In the genomic region with DNA sequence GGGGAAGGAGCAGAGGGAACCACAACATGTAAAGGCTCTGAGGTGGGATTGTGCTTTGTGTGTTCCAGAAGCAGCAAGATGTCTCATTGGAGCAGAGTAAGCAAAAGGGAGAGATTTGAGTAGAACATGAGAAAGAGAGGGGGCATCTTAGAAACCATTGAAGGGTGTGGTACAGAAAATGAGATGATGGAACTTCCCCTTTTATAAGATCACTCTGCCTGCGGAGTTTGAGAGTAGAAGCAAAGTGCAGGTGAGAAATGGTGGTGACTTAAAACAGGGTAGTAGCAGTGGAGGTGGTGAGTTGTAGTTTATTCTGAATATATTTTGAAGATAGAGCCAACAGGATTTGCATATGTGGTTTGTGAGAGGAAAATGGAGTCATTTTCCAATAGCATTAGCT, we compare ENCODE assay signal across 1 cellular context.
TF ChIP-seq lines count a peak whose summit lies in the region.

No MANE protein-coding gene starts in this region.

TF ChIP-seq in SK-N-SH, 30 proteins besides CTCF, POLR2A, EP300 and RAD21 (continued from another document):
- TF ChIP-seq, protein P1, sequence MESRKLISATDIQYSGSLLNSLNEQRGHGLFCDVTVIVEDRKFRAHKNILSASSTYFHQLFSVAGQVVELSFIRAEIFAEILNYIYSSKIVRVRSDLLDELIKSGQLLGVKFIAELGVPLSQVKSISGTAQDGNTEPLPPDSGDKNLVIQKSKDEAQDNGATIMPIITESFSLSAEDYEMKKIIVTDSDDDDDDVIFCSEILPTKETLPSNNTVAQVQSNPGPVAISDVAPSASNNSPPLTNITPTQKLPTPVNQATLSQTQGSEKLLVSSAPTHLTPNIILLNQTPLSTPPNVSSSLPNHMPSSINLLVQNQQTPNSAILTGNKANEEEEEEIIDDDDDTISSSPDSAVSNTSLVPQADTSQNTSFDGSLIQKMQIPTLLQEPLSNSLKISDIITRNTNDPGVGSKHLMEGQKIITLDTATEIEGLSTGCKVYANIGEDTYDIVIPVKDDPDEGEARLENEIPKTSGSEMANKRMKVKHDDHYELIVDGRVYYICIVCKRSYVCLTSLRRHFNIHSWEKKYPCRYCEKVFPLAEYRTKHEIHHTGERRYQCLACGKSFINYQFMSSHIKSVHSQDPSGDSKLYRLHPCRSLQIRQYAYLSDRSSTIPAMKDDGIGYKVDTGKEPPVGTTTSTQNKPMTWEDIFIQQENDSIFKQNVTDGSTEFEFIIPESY (IDR thresholded peaks at IDR 0.05; ENCODE audit: borderline replicate concordance, low read depth), result no peak
- TF ChIP-seq NFIC (IDR thresholded peaks at IDR 0.05; ENCODE audit: borderline replicate concordance) (no peak), TAF1 (IDR thresholded peaks at IDR 0.05; ENCODE audit: borderline replicate concordance, low read depth, low read length) (no peak), GABPA (IDR thresholded peaks at IDR 0.05; ENCODE audit: low read depth) (no peak), MEF2A (IDR thresholded peaks at IDR 0.05; ENCODE audit: borderline replicate concordance, low read depth) (no peak), FOXJ3 (CRISPR knock-in tag; IDR thresholded peaks at IDR 0.05) (no peak), EZH2phosphoT487 (IDR thresholded peaks at IDR 0.05; ENCODE audit: borderline replicate concordance, low read depth) (no peak)
- TF ChIP-seq, protein P2, sequence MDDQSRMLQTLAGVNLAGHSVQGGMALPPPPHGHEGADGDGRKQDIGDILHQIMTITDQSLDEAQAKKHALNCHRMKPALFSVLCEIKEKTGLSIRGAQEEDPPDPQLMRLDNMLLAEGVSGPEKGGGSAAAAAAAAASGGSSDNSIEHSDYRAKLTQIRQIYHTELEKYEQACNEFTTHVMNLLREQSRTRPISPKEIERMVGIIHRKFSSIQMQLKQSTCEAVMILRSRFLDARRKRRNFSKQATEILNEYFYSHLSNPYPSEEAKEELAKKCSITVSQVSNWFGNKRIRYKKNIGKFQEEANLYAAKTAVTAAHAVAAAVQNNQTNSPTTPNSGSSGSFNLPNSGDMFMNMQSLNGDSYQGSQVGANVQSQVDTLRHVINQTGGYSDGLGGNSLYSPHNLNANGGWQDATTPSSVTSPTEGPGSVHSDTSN (IDR thresholded peaks at IDR 0.05), result no peak
- TF ChIP-seq, protein P3, sequence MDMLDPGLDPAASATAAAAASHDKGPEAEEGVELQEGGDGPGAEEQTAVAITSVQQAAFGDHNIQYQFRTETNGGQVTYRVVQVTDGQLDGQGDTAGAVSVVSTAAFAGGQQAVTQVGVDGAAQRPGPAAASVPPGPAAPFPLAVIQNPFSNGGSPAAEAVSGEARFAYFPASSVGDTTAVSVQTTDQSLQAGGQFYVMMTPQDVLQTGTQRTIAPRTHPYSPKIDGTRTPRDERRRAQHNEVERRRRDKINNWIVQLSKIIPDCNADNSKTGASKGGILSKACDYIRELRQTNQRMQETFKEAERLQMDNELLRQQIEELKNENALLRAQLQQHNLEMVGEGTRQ (IDR thresholded peaks at IDR 0.05; ENCODE audit: borderline replicate concordance, low read depth, low read length), result no peak
- TF ChIP-seq, protein P4, sequence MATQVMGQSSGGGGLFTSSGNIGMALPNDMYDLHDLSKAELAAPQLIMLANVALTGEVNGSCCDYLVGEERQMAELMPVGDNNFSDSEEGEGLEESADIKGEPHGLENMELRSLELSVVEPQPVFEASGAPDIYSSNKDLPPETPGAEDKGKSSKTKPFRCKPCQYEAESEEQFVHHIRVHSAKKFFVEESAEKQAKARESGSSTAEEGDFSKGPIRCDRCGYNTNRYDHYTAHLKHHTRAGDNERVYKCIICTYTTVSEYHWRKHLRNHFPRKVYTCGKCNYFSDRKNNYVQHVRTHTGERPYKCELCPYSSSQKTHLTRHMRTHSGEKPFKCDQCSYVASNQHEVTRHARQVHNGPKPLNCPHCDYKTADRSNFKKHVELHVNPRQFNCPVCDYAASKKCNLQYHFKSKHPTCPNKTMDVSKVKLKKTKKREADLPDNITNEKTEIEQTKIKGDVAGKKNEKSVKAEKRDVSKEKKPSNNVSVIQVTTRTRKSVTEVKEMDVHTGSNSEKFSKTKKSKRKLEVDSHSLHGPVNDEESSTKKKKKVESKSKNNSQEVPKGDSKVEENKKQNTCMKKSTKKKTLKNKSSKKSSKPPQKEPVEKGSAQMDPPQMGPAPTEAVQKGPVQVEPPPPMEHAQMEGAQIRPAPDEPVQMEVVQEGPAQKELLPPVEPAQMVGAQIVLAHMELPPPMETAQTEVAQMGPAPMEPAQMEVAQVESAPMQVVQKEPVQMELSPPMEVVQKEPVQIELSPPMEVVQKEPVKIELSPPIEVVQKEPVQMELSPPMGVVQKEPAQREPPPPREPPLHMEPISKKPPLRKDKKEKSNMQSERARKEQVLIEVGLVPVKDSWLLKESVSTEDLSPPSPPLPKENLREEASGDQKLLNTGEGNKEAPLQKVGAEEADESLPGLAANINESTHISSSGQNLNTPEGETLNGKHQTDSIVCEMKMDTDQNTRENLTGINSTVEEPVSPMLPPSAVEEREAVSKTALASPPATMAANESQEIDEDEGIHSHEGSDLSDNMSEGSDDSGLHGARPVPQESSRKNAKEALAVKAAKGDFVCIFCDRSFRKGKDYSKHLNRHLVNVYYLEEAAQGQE (IDR thresholded peaks at IDR 0.05; ENCODE audit: low read depth, low read length), result no peak
